ENCODE assay signal across 8 cellular contexts in genomic region chr2:61065706-61066688, GRCh38. TPM values are rescaled to one million over a fixed set of nuclear protein-coding genes. Genes with fewer than 3 reads are reported as not detected.
DNase-seq lines count a peak whose midpoint lies in the region; ATAC-seq, FAIRE-seq and TF ChIP-seq lines count a peak whose summit lies in the region.

TSS of gene SANBR (plus strand) at chr2:61065871. CDS start at chr2:61070351, 4,480 bp downstream.

- H3K9ac ChIP-seq in NT2/D1 (ENCODE audit: insufficient read length, low read depth) = peak within 1 kb of the TSS; percentile 85
- H3K9ac ChIP-seq in endothelial cell of umbilical vein (replicated peaks; ENCODE audit: extremely low read depth, insufficient read depth, low read length) = peak within 1 kb of the TSS; percentile 86

- no peaks in the 10 kb centered on the region for H3K27me3 ChIP-seq in NT2/D1 (ENCODE audit: insufficient read depth, insufficient read length)
- H3K27me3 ChIP-seq in endothelial cell of umbilical vein (ENCODE audit: control insufficient read depth in 2 of 2, insufficient read depth in 2 of 2, low read length in 2 of 2) = no peaks in the 10 kb centered on the region

- CTCF ChIA-PET in endothelial cell of umbilical vein (lab: Charles Lee) = interaction anchor here (1.0 to 2.2 kb wide), 2 partner anchors 11 to 12 kb away, joined by 4 to 6 read pairs; no protein-coding TSS in a partner anchor

- ATAC-seq in GM19468 (IDR thresholded peaks at IDR 0.05; ENCODE audit: extremely low read depth, unreplicated experiment) = peak; percentile 93

- H3K27me3 Mint-ChIP-seq in mesothelial cell of epicardium (ENCODE audit: low read depth) = no peaks in the 10 kb centered on the region

- H2AFZ ChIP-seq in endothelial cell of umbilical vein (ENCODE audit: low read depth, low read length) = peak within 1 kb of the TSS; percentile 98

- peak within 1 kb of the TSS; percentile 97 for H3K4me2 ChIP-seq in endothelial cell of umbilical vein (ENCODE audit: insufficient read depth, low read length)

- no peaks in the 10 kb centered on the region for H4K20me1 ChIP-seq in endothelial cell of umbilical vein (replicated peaks; ENCODE audit: control insufficient read depth, extremely low read depth, insufficient read depth, low read length)

- H3K4me3 ChIP-seq in NT2/D1 (ENCODE audit: insufficient read length, low read depth) (peak within 1 kb of the TSS; percentile 68), endothelial cell of umbilical vein (replicated peaks in 1 of 3; ENCODE audit: insufficient read depth in 1 of 3, low read depth in 1 of 3, low read length in 3 of 3) (peak within 1 kb of the TSS; percentile 82 to 99 (median 93))

- H3K36me3 Mint-ChIP-seq in mesothelial cell of epicardium = peaks cover 5% of the 10 kb centered on the region

- TF ChIP-seq CTCF in endothelial cell of umbilical vein (IDR thresholded peaks at IDR 0.05; ENCODE audit: extremely low read depth in 1 of 2, insufficient read depth in 1 of 2, low read depth in 1 of 2, low read length in 2 of 2) (no peak), mesothelial cell of epicardium (IDR thresholded peaks at IDR 0.05; ENCODE audit: unreplicated experiment) (no peak)

- POLR2A ChIA-PET in endothelial cell of umbilical vein (lab: Charles Lee) = no interaction called here

- H3K4me3 Mint-ChIP-seq in mesothelial cell of epicardium = peak within 1 kb of the TSS; percentile 96

- H3K9me3 Mint-ChIP-seq in mesothelial cell of epicardium = peaks cover 5% of the 10 kb centered on the region

- peaks cover 11% of the 10 kb centered on the region for H3K4me1 Mint-ChIP-seq in mesothelial cell of epicardium

- peak within 1 kb of the TSS; percentile 94 for H3K27ac Mint-ChIP-seq in mesothelial cell of epicardium

- peak within 1 kb of the TSS; percentile 55 for H3K27ac ChIP-seq in endothelial cell of umbilical vein (ENCODE audit: insufficient read depth, low read depth, low read length)

- H3K36me3 ChIP-seq in NT2/D1 (ENCODE audit: insufficient read depth, insufficient read length, low read length) (peaks cover 23% of the 10 kb centered on the region), endothelial cell of umbilical vein (ENCODE audit: control insufficient read depth in 2 of 2, extremely low read depth in 1 of 2, insufficient read depth in 2 of 2, low read length in 2 of 2) (peaks cover 0 to 3% of the 10 kb centered on the region in 2 experiments)

- peak; percentile 68 for TF ChIP-seq POLR2A in endothelial cell of umbilical vein (IDR thresholded peaks at IDR 0.05; ENCODE audit: low read depth, low read length)

- H3K79me2 ChIP-seq in endothelial cell of umbilical vein (ENCODE audit: control insufficient read depth, insufficient read depth, low read length) = peaks cover 22% of the 10 kb centered on the region

- H3K9me3 ChIP-seq in NT2/D1 (ENCODE audit: insufficient read depth, low read length) (no peaks in the 10 kb centered on the region), endothelial cell of umbilical vein (replicated peaks; ENCODE audit: control insufficient read depth, insufficient read depth, low read length) (no peaks in the 10 kb centered on the region)

- DNase-seq in COR-L47 (lab: John Stamatoyannopoulos, UW) (peak; percentile 92), HPDE6-E6E7 (ENCODE audit: extremely low spot score) (peak; percentile 85), NT2/D1 (ENCODE audit: low read depth, low spot score) (peak; percentile 88), endothelial cell of umbilical vein (ENCODE audit: low read depth, low spot score) (peak; percentile 87), mesothelial cell of epicardium (ENCODE audit: low spot score in 2 of 2, unreplicated experiment in 2 of 2) (peak; percentile 72 to 91)
- peak; percentile 42 for DNase-seq in activated CD8-positive, alpha-beta memory T cell treated with anti-CD3 and anti-CD28 coated beads, Interleukin-2, amount 50 U/mL, for 1 hour (ENCODE audit: extremely low read depth)
- peak; percentile 64 for DNase-seq in stimulated activated CD8-positive, alpha-beta memory T cell treated with anti-CD3 and anti-CD28 coated beads, Interleukin-15, amount 100 ng/mL, for 24 hours (ENCODE audit: low read depth)

- dilution Hi-C loops in endothelial cell of umbilical vein (cut with MboI; ENCODE audit: extremely low pct_ligation_motif_present, low sequenced_read_pairs) = no loop called here

- no peaks in the 10 kb centered on the region for H3K4me1 ChIP-seq in NT2/D1 (ENCODE audit: insufficient read depth, insufficient read length)
- H3K4me1 ChIP-seq in endothelial cell of umbilical vein (ENCODE audit: control insufficient read depth, extremely low read depth, insufficient read depth, low read length) = peaks cover 9% of the 10 kb centered on the region

- H3K9me1 ChIP-seq in endothelial cell of umbilical vein (replicated peaks; ENCODE audit: control insufficient read depth, extremely low read depth, insufficient read depth, low read length) = no peaks in the 10 kb centered on the region

- BruUV-seq in endothelial cell of umbilical vein (replicated peaks; lab: Mats Ljungman, UMichigan) = TSS peak; percentile 16

- FAIRE-seq in endothelial cell of umbilical vein (lab: Jason Lieb, UNC) = peak; percentile 87

- intact Hi-C loops in endothelial cell of umbilical vein (cut with micrococcal nuclease) = loop anchor here (1.0 to 10.0 kb wide), 6 partner anchors 48 to 699 kb away; partner anchors contain the start of genes PUS10 and REL

TF ChIP-seq in endothelial cell of umbilical vein, 7 proteins besides CTCF, POLR2A, EP300 and RAD21:
- TF ChIP-seq JUN (IDR thresholded peaks at IDR 0.05; ENCODE audit: borderline replicate concordance, insufficient read depth, insufficient read length, low read depth) (no peak), POLR2AphosphoS5 (IDR thresholded peaks at IDR 0.05; ENCODE audit: insufficient read depth, low read depth, low read length) (peak; percentile 75), FOS (IDR thresholded peaks at IDR 0.05; ENCODE audit: borderline replicate concordance, insufficient read depth, low read length) (peak; percentile 41), MYC (IDR thresholded peaks at IDR 0.05; ENCODE audit: low read depth, low read length) (no peak)

RNA-seq across cellular contexts. Expression of gene SANBR, which starts in this region (rescaled TPM):
- 22.9 and 23.8 TPM in 2 replicates for total RNA-seq in endothelial cell of umbilical vein
- polyA plus RNA-seq in endothelial cell of umbilical vein = 4.8 and 5.7 TPM in 2 replicates
- polyA plus RNA-seq in endothelial cell of umbilical vein (2011; cell fraction: cytosol; rRNA removed) = 6.0 and 6.4 TPM in 2 replicates
- polyA plus RNA-seq in endothelial cell of umbilical vein (2011; cell fraction: nucleus; rRNA removed) = 18.6 and 31.5 TPM in 2 replicates
- polyA plus RNA-seq in endothelial cell of umbilical vein (2012) = 14.5 and 14.7 TPM in 2 replicates
- 10.6 and 14.1 TPM in 2 replicates for polyA minus RNA-seq in endothelial cell of umbilical vein
- polyA minus RNA-seq in endothelial cell of umbilical vein (2011; cell fraction: cytosol; rRNA and poly(A)+ RNA removed) = 7.8 TPM
- 19.7 and 25.2 TPM in 2 replicates for polyA minus RNA-seq in endothelial cell of umbilical vein (2011; cell fraction: nucleus; rRNA and poly(A)+ RNA removed)
- 13.2 to 14.4 TPM (median 14.0 TPM) in 3 replicates for total RNA-seq in mesothelial cell of epicardium

Comparison
In these comparisons a context has a peak if more than half of its experiments do, and no peak if none do; other contexts are left out.
1. Peak in every context shown above with its lines: DNase-seq, ATAC-seq, H3K4me3 ChIP-seq and H3K27ac ChIP-seq.
2. DNase-seq: peak in every context shown above with its lines; median percentile 92 in COR-L47; 88 in NT2/D1; 87 in endothelial cell of umbilical vein; 85 in HPDE6-E6E7; 82 in mesothelial cell of epicardium; 64 in stimulated activated CD8-positive, alpha-beta memory T cell treated with anti-CD3 and anti-CD28 coated beads, Interleukin-15, amount 100 ng/mL, for 24 hours; 42 in activated CD8-positive, alpha-beta memory T cell treated with anti-CD3 and anti-CD28 coated beads, Interleukin-2, amount 50 U/mL, for 1 hour.